Comparison of ENCODE assay signal across 9 cellular contexts in the genomic region with DNA sequence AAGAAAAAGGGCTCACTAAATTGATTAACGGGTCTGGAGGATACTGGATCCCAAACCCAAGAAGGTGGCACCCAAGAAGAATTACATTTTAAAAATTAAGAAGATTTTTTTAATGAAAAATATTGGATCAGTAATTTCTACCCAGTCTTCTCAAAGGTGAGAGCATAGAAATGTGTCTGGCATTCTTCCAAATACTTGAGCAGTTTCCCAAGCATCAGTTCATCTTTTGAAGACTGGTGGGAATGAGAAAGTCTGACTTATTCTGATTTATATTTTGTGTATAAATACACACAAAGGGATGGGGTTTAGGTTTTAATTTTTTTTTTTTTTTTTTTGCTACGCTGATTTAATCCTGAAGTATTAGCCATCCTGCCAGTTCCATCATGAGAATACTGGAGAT. TPM values are rescaled to one million over a fixed set of nuclear protein-coding genes. Genes with fewer than 3 reads are reported as not detected.
DNase-seq lines count a peak whose midpoint lies in the region; ATAC-seq and TF ChIP-seq lines count a peak whose summit lies in the region.
"Had no signal": no experiment of that assay in that cellular context is flagged by ENCODE, and none has a peak within 500 bp of the region (broad histone marks: within the 10 kb centered on the region; RNA-seq: fewer than 3 reads in every experiment).

No MANE protein-coding gene starts in this region.

- peaks cover 38 to 44% of the 10 kb centered on the region in 2 donors for H3K4me1 Mint-ChIP-seq in natural killer cell treated with Interleukin-12 subunit alpha and Interleukin-12 subunit beta and Interleukin-15 and Interleukin-18, amount 100 ng/mL, for 72 hours (ENCODE audit: low read depth in 2 of 2)

- no peak for TF ChIP-seq POLR2A in sigmoid colon (IDR thresholded peaks at IDR 0.05)

- WGBS in sigmoid colon, 2 donors = 47 to 68% methylated on average over 2 of the region's 2 CpGs

- TF ChIP-seq EP300 in sigmoid colon (IDR thresholded peaks at IDR 0.05) = no peak

- H3K27ac Mint-ChIP-seq in natural killer cell treated with Interleukin-12 subunit alpha and Interleukin-12 subunit beta and Interleukin-15 and Interleukin-18, amount 100 ng/mL, for 72 hours = peak overlapping the region; percentile 97 to 99

- peak overlapping the region in 2 of 4 donors; percentile 96 to 97 for H3K27ac ChIP-seq in sigmoid colon

- H3K36me3 ChIP-seq in MG63 (peaks cover 31% of the 10 kb centered on the region), sigmoid colon (peaks cover 0 to 15% (median 0%) of the 10 kb centered on the region in 4 donors)

- H3K36me3 Mint-ChIP-seq in natural killer cell treated with Interleukin-12 subunit alpha and Interleukin-12 subunit beta and Interleukin-15 and Interleukin-18, amount 100 ng/mL, for 72 hours = peaks cover 19% of the 10 kb centered on the region

- H3K4me3 ChIP-seq in MG63 (peak overlapping the region; percentile 96), sigmoid colon (no peak overlapping the region)

- intact Hi-C loops in sigmoid colon (cut with DNase I) = no loop called here

- H3K9me3 Mint-ChIP-seq in natural killer cell treated with Interleukin-12 subunit alpha and Interleukin-12 subunit beta and Interleukin-15 and Interleukin-18, amount 100 ng/mL, for 72 hours = no peaks in the 10 kb centered on the region

- H3K27me3 Mint-ChIP-seq in natural killer cell treated with Interleukin-12 subunit alpha and Interleukin-12 subunit beta and Interleukin-15 and Interleukin-18, amount 100 ng/mL, for 72 hours = no peaks in the 10 kb centered on the region

- TF ChIP-seq CTCF in sigmoid colon (IDR thresholded peaks at IDR 0.05) = no peak
- no peak for TF ChIP-seq CTCF in GM20000 (IDR thresholded peaks at IDR 0.05; ENCODE audit: extremely low read depth, missing control alignments)

- no peaks in the 10 kb centered on the region for H3K27me3 ChIP-seq in MG63
- H3K27me3 ChIP-seq in sigmoid colon = no peaks in the 10 kb centered on the region

- H3K4me1 ChIP-seq in sigmoid colon = peaks cover 0 to 44% (median 35%) of the 10 kb centered on the region in 4 donors

- peak overlapping the region; percentile 98 for H3K4me3 Mint-ChIP-seq in natural killer cell treated with Interleukin-12 subunit alpha and Interleukin-12 subunit beta and Interleukin-15 and Interleukin-18, amount 100 ng/mL, for 72 hours

- H3K9me3 ChIP-seq in MG63 = no peaks in the 10 kb centered on the region
- no peaks in the 10 kb centered on the region for H3K9me3 ChIP-seq in sigmoid colon

- DNase-seq in DMS79 (lab: John Stamatoyannopoulos, UW) (peak; percentile 51), MG63 (no peak), cerebellar cortex (ENCODE audit: low spot score) (peak; percentile 29), sigmoid colon (no peak), GM20000 (ENCODE audit: low spot score) (no peak), GM19240 (ENCODE audit: insufficient read length, low spot score) (no peak)
- DNase-seq in natural killer cell treated with Interleukin-12 subunit alpha and Interleukin-12 subunit beta and Interleukin-15 and Interleukin-18, amount 100 ng/mL, for 72 hours (ENCODE audit: low spot score) = no peak
- DNase-seq in stimulated activated naive CD4-positive, alpha-beta T cell (lab: John Stamatoyannopoulos, UW) = no peak
- DNase-seq: T1000 had no signal

- no peak for ATAC-seq in natural killer cell treated with Interleukin-12 subunit alpha and Interleukin-12 subunit beta and Interleukin-15 and Interleukin-18, amount 100 ng/mL, for 72 hours

RNA-seq across cellular contexts. Expression of a gene that starts 3.3 kb away (rescaled TPM):
- 20.6 and 23.5 TPM in 2 replicates for total RNA-seq in MG63 (2014; rRNA removed; shearing (Covaris generic); ENCODE audit: low replicate concordance)
- total RNA-seq in natural killer cell treated with Interleukin-12 subunit alpha and Interleukin-12 subunit beta and Interleukin-15 and Interleukin-18, amount 100 ng/mL, for 72 hours = 10 to 100 TPM; 20.2 to 30.3 TPM
- 10 to 100 TPM in 2 of 4 donors, 1 to 10 TPM in 2; 5.0 to 15.8 (median 10.8) TPM for total RNA-seq in sigmoid colon
- polyA plus RNA-seq in sigmoid colon = 10 to 100 TPM; 14.8 to 17.4 (median 16.9) TPM

RNA-seq across cellular contexts. Expression of a gene that starts 3.5 kb away (rescaled TPM):
- 78.5 and 99.6 TPM in 2 replicates for total RNA-seq in MG63 (2014; rRNA removed; shearing (Covaris generic); ENCODE audit: low replicate concordance)
- 100 to 1,000 TPM; 114 to 255 TPM for total RNA-seq in natural killer cell treated with Interleukin-12 subunit alpha and Interleukin-12 subunit beta and Interleukin-15 and Interleukin-18, amount 100 ng/mL, for 72 hours
- 10 to 100 TPM; 69.0 to 79.5 (median 72.5) TPM for total RNA-seq in sigmoid colon
- 10 to 100 TPM; 88.7 to 98.5 (median 89.9) TPM for polyA plus RNA-seq in sigmoid colon

Comparison
In these comparisons a context has a peak if more than half of its experiments do, and no peak if none do; other contexts are left out.
1. DNase-seq: peak in DMS79 (single experiment) and cerebellar cortex (single experiment); none in MG63 (single experiment), natural killer cell treated with Interleukin-12 subunit alpha and Interleukin-12 subunit beta and Interleukin-15 and Interleukin-18, amount 100 ng/mL, for 72 hours (single experiment), stimulated activated naive CD4-positive, alpha-beta T cell (0 of 6), sigmoid colon (single experiment), GM20000 (single experiment) and GM19240 (single experiment).